In genomic region chr6:62367601-62368000, GRCh38 we compare ENCODE assay signal across 11 cellular contexts.
DNase-seq lines count a peak whose midpoint lies in the region; ATAC-seq, FAIRE-seq and TF ChIP-seq lines count a peak whose summit lies in the region.
"Had no signal": no experiment of that assay in that cellular context is flagged by ENCODE, and none has a peak within 500 bp of the region (broad histone marks: within the 10 kb centered on the region; RNA-seq: fewer than 3 reads in every experiment).

No MANE protein-coding gene starts in this region.

- peaks cover 5% of the 10 kb centered on the region for H3K4me1 Mint-ChIP-seq in activated naive CD8-positive, alpha-beta T cell treated with anti-CD3 and anti-CD28 coated beads, Interleukin-2, amount 50 U/mL, for 24 hours
- H3K4me1 Mint-ChIP-seq: activated CD8-positive, alpha-beta memory T cell treated with anti-CD3 and anti-CD28 coated beads, Interleukin-2, amount 10 ng/mL, durations not matched to agents 7 days and 5 days had no signal

- intact Hi-C loops in left lung (cut with DNase I) = no loop called here

- H3K36me3 Mint-ChIP-seq in activated naive CD8-positive, alpha-beta T cell treated with anti-CD3 and anti-CD28 coated beads, Interleukin-2, amount 50 U/mL, for 24 hours (ENCODE audit: low read depth) = no peaks in the 10 kb centered on the region
- H3K36me3 Mint-ChIP-seq: activated CD8-positive, alpha-beta memory T cell treated with anti-CD3 and anti-CD28 coated beads, Interleukin-2, amount 10 ng/mL, durations not matched to agents 7 days and 5 days had no signal

- DNase-seq in left lung (no peak), RCC 7860 (ENCODE audit: low spot score) (no peak), H7 (no peak), urothelium cell line (ENCODE audit: low spot score) (no peak)
- DNase-seq in activated naive CD8-positive, alpha-beta T cell treated with anti-CD3 and anti-CD28 coated beads, Interleukin-2, amount 50 U/mL, for 24 hours = no peak
- DNase-seq: activated CD8-positive, alpha-beta memory T cell treated with anti-CD3 and anti-CD28 coated beads, Interleukin-2, amount 10 ng/mL, durations not matched to agents 7 days and 5 days; midbrain; upper lobe of left lung had no signal

- H3K4me3 Mint-ChIP-seq in activated naive CD8-positive, alpha-beta T cell treated with anti-CD3 and anti-CD28 coated beads, Interleukin-2, amount 50 U/mL, for 24 hours = no peak overlapping the region
- H3K4me3 Mint-ChIP-seq: activated CD8-positive, alpha-beta memory T cell treated with anti-CD3 and anti-CD28 coated beads, Interleukin-2, amount 10 ng/mL, durations not matched to agents 7 days and 5 days had no signal

- H3K36me3 ChIP-seq in left lung (no peaks in the 10 kb centered on the region), H7 (replicated peaks; ENCODE audit: control insufficient read depth, insufficient read depth, low read length) (no peaks in the 10 kb centered on the region)
- H3K36me3 ChIP-seq: upper lobe of left lung had no signal

- H3K27me3 ChIP-seq in left lung (no peaks in the 10 kb centered on the region), H7 (ENCODE audit: control insufficient read depth, insufficient read depth, low read length) (no peaks in the 10 kb centered on the region)
- H3K27me3 ChIP-seq: upper lobe of left lung had no signal

- H3K27me3 Mint-ChIP-seq in activated naive CD8-positive, alpha-beta T cell treated with anti-CD3 and anti-CD28 coated beads, Interleukin-2, amount 50 U/mL, for 24 hours = no peaks in the 10 kb centered on the region
- H3K27me3 Mint-ChIP-seq: activated CD8-positive, alpha-beta memory T cell treated with anti-CD3 and anti-CD28 coated beads, Interleukin-2, amount 10 ng/mL, durations not matched to agents 7 days and 5 days had no signal

- no peak overlapping the region for H3K4me3 ChIP-seq in left lung
- no peak overlapping the region for H3K4me3 ChIP-seq in H7 (ENCODE audit: insufficient read depth, low read depth, low read length)
- H3K4me3 ChIP-seq: upper lobe of left lung had no signal

- H3K9me3 ChIP-seq in left lung = peaks cover 0 to 6% of the 10 kb centered on the region in 2 donors
- H3K9me3 ChIP-seq: upper lobe of left lung had no signal

- no peaks in the 10 kb centered on the region for H3K4me1 ChIP-seq in left lung

- no peak overlapping the region for H3K27ac ChIP-seq in left lung
- H3K27ac ChIP-seq: upper lobe of left lung had no signal

- no peak for TF ChIP-seq CTCF in left lung (IDR thresholded peaks at IDR 0.05)

- no peak overlapping the region for H3K27ac Mint-ChIP-seq in activated naive CD8-positive, alpha-beta T cell treated with anti-CD3 and anti-CD28 coated beads, Interleukin-2, amount 50 U/mL, for 24 hours
- H3K27ac Mint-ChIP-seq: activated CD8-positive, alpha-beta memory T cell treated with anti-CD3 and anti-CD28 coated beads, Interleukin-2, amount 10 ng/mL, durations not matched to agents 7 days and 5 days had no signal

- peak; percentile 99 for ATAC-seq in GM18907 (IDR thresholded peaks at IDR 0.05; ENCODE audit: unreplicated experiment)
- peak; percentile 99 for ATAC-seq in HG02623 (IDR thresholded peaks at IDR 0.05; ENCODE audit: unreplicated experiment)
- peak; percentile 99 for ATAC-seq in HG03558 (IDR thresholded peaks at IDR 0.05; ENCODE audit: extremely low read depth, unreplicated experiment)
- ATAC-seq in left lung = peak; percentile 19
- no peak for ATAC-seq in activated naive CD8-positive, alpha-beta T cell treated with anti-CD3 and anti-CD28 coated beads, Interleukin-2, amount 50 U/mL, for 24 hours
- ATAC-seq: activated CD8-positive, alpha-beta memory T cell treated with anti-CD3 and anti-CD28 coated beads, Interleukin-2, amount 10 ng/mL, durations not matched to agents 7 days and 5 days had no signal

- no peak for FAIRE-seq in RCC 7860 (lab: Jason Lieb, UNC)
- FAIRE-seq in urothelium cell line (lab: Jason Lieb, UNC) = no peak

- H3K9me3 Mint-ChIP-seq in activated naive CD8-positive, alpha-beta T cell treated with anti-CD3 and anti-CD28 coated beads, Interleukin-2, amount 50 U/mL, for 24 hours = peaks cover 8% of the 10 kb centered on the region
